Comparison of ENCODE assay signal across 8 cellular contexts in the genomic region with DNA sequence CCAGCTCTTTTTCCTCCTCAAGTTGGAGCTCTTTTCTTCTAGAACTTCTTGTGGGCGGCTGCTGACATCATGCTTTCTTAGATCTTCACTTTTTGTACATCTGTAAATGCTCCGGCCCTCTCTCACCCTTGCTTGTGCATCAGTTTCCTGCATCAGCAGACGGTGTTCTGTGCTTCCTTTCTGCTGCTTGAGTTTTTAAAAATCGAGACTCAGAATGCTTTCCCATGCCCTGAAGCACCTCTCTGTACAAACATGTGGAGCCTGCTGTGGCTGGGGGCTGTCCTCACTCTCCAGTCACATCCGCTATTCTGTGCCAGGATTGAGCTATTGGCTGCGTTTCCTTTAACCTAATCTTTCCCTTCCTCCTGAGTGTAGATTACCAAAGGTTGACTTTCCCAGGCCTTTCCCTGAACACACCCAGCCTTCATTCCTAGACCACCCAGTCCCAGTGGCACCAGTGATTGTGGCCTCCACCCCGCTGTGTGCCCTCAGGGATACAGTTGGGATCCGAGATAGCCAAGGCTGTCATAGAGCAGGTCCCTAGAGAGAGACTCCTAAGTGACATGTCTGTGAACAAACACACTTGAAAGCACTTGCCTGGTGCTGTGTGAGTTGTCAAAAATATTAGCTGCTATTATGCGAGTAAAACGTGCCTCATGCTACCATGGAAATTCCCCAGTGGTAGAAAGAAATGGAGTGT.
DNase-seq lines count a peak whose midpoint lies in the region; ATAC-seq lines count a peak whose summit lies in the region.

No MANE protein-coding gene starts in this region.

- peak; percentile 56 for DNase-seq in activated CD4-positive, alpha-beta T cell treated with anti-CD3 and anti-CD28 coated beads for 4 hours
- DNase-seq in effector CD4-positive, alpha-beta T cell: peak; percentile 21
- DNase-seq in non-pigmented ciliary epithelial cell (ENCODE audit: low read depth) (peak; percentile 26), LoVo (ENCODE audit: low spot score) (no peak), NAMALWA (ENCODE audit: low spot score) (no peak)

- peak overlapping the region; percentile 50; the same call in 1 of the 2 replicates for H3K27ac ChIP-seq in BLaER1

- peaks cover 4% of the 10 kb centered on the region; the same call in 1 of the 2 replicates for H3K9me3 ChIP-seq in BLaER1

- H3K36me3 ChIP-seq in BLaER1: peaks cover 53% of the 10 kb centered on the region

- no peak for ATAC-seq in GM18858 (IDR thresholded peaks at IDR 0.05; ENCODE audit: unreplicated experiment)
- no peak for ATAC-seq in HG03159 (IDR thresholded peaks at IDR 0.05; ENCODE audit: unreplicated experiment)

- no peaks in the 10 kb centered on the region for H3K27me3 ChIP-seq in BLaER1

- peak overlapping the region; percentile 69 for H3K4me2 ChIP-seq in BLaER1

- H3K9ac ChIP-seq in BLaER1: peak overlapping the region; percentile 37; the same call in 1 of the 2 replicates

- no peak overlapping the region for H3K4me3 ChIP-seq in BLaER1

- peaks cover 53% of the 10 kb centered on the region for H3K4me1 ChIP-seq in BLaER1

- peaks cover 8% of the 10 kb centered on the region; the same call in 1 of the 2 replicates for H4K20me1 ChIP-seq in BLaER1

Comparison
In these comparisons a context has a peak if more than half of its experiments do, and no peak if none do; other contexts are left out.
1. DNase-seq: peak in activated CD4-positive, alpha-beta T cell treated with anti-CD3 and anti-CD28 coated beads for 4 hours (2 of 2), effector CD4-positive, alpha-beta T cell (single experiment) and non-pigmented ciliary epithelial cell (single experiment); none in LoVo (single experiment) and NAMALWA (single experiment).